In the genomic region with DNA sequence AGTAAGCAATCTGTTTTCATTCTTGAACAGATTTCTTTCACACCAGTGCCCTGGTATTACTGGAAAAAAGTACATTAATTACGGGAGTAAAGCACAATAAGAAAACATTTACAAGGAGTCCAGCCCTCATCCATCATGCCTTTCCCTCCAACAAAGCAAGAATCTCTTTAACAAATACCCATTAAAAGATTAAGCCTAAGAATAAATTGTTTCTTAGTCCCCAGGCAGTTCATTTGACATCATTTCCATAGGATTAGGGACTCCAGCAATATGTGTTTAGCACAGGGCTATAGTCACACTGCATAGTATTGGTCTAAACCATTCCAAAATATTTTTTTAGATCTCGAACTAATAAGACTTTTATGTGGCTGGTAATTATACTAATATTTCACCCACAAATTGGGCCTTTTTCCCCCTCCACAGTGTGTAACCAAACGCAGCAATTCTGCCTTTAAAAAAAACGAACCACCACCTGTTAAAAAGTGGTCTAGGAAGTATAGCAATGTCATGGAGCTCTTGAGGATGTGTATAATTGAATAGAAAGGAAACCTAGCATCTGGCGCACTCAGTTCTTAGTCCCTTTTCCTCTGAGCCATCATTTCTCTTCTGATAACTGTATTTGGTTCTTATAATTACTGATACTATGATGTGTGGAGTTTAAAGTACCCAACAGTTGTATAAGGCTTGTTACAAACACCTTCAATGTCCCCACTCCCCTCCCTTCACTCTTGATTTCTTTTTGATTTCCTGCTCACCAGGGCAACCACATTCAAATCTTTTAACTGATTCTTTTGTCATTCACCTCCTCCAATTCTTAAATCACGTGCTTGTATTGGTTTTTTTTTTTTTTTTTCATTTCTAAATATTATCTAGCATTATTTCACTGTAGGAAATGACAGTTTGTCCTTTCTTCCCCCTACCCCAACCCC, we compare ENCODE assay signal across 25 cellular contexts.
DNase-seq lines count a peak whose midpoint lies in the region; ATAC-seq and TF ChIP-seq lines count a peak whose summit lies in the region.
"Had no signal": no experiment of that assay in that cellular context is flagged by ENCODE, and none has a peak within 500 bp of the region (broad histone marks: within the 10 kb centered on the region; RNA-seq: fewer than 3 reads in every experiment).

No MANE protein-coding gene starts in this region.

- no peak overlapping the region for H3K4me3 ChIP-seq in skeletal muscle tissue (ENCODE audit: low read length in 3 of 3)
- H3K4me3 ChIP-seq: adrenal gland, GM23248, pancreas, thoracic aorta had no signal

- ATAC-seq in activated naive CD4-positive, alpha-beta T cell treated with anti-CD3 and anti-CD28 coated beads, Interleukin-2, amount 50 U/mL, for 72 hours = no peak
- no peak for ATAC-seq in HG03439 (IDR thresholded peaks at IDR 0.05; ENCODE audit: unreplicated experiment)
- ATAC-seq in activated T-cell treated with anti-CD3 and anti-CD28 coated beads, Interleukin-2, amount 50 U/mL, for 72 hours (replicated peaks in 1 of 2) = no peak
- ATAC-seq: naive thymus-derived CD4-positive, alpha-beta T cell; pancreas; stimulated activated naive B cell treated with anti-CD40 and anti-IgM and Interleukin-4, amounts not matched to agents 10 μg/mL and 1 μg/mL and 100 μg/mL, for 72 hours had no signal

- no peak overlapping the region for H3K4me3 Mint-ChIP-seq in activated naive CD4-positive, alpha-beta T cell treated with anti-CD3 and anti-CD28 coated beads, Interleukin-2, amount 50 U/mL, for 24 hours
- H3K4me3 Mint-ChIP-seq in endothelial cell (ENCODE audit: unreplicated experiment) = no peak overlapping the region
- no peak overlapping the region for H3K4me3 Mint-ChIP-seq in activated T-cell treated with anti-CD3 and anti-CD28 coated beads, Interleukin-2, amount 50 U/mL, for 72 hours
- H3K4me3 Mint-ChIP-seq: stimulated activated naive B cell treated with anti-CD40 and anti-IgM and Interleukin-4, amounts not matched to agents 10 μg/mL and 1 μg/mL and 100 μg/mL, for 72 hours had no signal

- H3K27me3 Mint-ChIP-seq in activated naive CD4-positive, alpha-beta T cell treated with anti-CD3 and anti-CD28 coated beads, Interleukin-2, amount 50 U/mL, for 24 hours = no peaks in the 10 kb centered on the region
- peaks cover 2% of the 10 kb centered on the region for H3K27me3 Mint-ChIP-seq in endothelial cell (ENCODE audit: unreplicated experiment)
- H3K27me3 Mint-ChIP-seq in activated T-cell treated with anti-CD3 and anti-CD28 coated beads, Interleukin-2, amount 50 U/mL, for 72 hours (ENCODE audit: low read depth) = no peaks in the 10 kb centered on the region
- H3K27me3 Mint-ChIP-seq: naive thymus-derived CD4-positive, alpha-beta T cell; stimulated activated naive B cell treated with anti-CD40 and anti-IgM and Interleukin-4, amounts not matched to agents 10 μg/mL and 1 μg/mL and 100 μg/mL, for 72 hours had no signal

- no peak overlapping the region for H3K9ac ChIP-seq in skeletal muscle tissue (ENCODE audit: low read depth in 1 of 3, low read length in 3 of 3)
- H3K9ac ChIP-seq: GM23248 had no signal

- no peak for TF ChIP-seq CTCF in endothelial cell (IDR thresholded peaks at IDR 0.05; ENCODE audit: unreplicated experiment)

- H3K9me3 ChIP-seq in skeletal muscle tissue (ENCODE audit: control insufficient read depth in 3 of 3, low read length in 3 of 3) = no peaks in the 10 kb centered on the region
- H3K9me3 ChIP-seq: adrenal gland, pancreas, thoracic aorta had no signal

- peaks cover 21 to 40% (median 27%) of the 10 kb centered on the region in 3 donors for H3K4me1 ChIP-seq in skeletal muscle tissue (ENCODE audit: control insufficient read depth in 3 of 3, insufficient read depth in 3 of 3, low read length in 3 of 3)

- peak overlapping the region; percentile 86 for H3K27ac ChIP-seq in skeletal muscle tissue (ENCODE audit: low read depth, low read length)
- H3K27ac ChIP-seq: adrenal gland, C4-2B, GM23248, pancreas had no signal

- no peak for DNase-seq in activated naive CD4-positive, alpha-beta T cell treated with anti-CD3 and anti-CD28 coated beads, Interleukin-2, amount 50 U/mL, for 72 hours (ENCODE audit: low spot score in 2 of 2)
- DNase-seq in NCI-H524 (lab: John Stamatoyannopoulos, UW) (peak; percentile 31 to 64), endothelial cell (ENCODE audit: low spot score) (no peak), DMS 273 treated with DMSO at 0.1 percent for 48 hours (lab: John Stamatoyannopoulos, UW) (no peak)
- DNase-seq in activated T-cell treated with anti-CD3 and anti-CD28 coated beads, Interleukin-2, amount 50 U/mL, for 72 hours = no peak
- DNase-seq: activated CD4-positive, alpha-beta T cell treated with anti-CD3 and anti-CD28 coated beads, Interleukin-2, amount 50 U/mL, for 4 hours; activated gamma-delta T cell; adrenal gland; caudate nucleus; foreskin melanocyte; GM23248; KG1; mesenchymal stem cell; MV-4-11; NCI-H2029; NCI-H510A; pancreas; Right ventricle myocardium superior; stimulated activated naive B cell treated with anti-CD40 and anti-IgM and Interleukin-4, amounts not matched to agents 10 μg/mL and 1 μg/mL and 100 μg/mL, for 72 hours had no signal

- H3K27me3 ChIP-seq in skeletal muscle tissue (ENCODE audit: control insufficient read depth in 3 of 3, insufficient read depth in 3 of 3, low read length in 3 of 3) = no peaks in the 10 kb centered on the region
- H3K27me3 ChIP-seq: adrenal gland, pancreas had no signal

- peak overlapping the region; percentile 68 for H3K27ac Mint-ChIP-seq in activated naive CD4-positive, alpha-beta T cell treated with anti-CD3 and anti-CD28 coated beads, Interleukin-2, amount 50 U/mL, for 24 hours
- no peak overlapping the region for H3K27ac Mint-ChIP-seq in activated naive CD4-positive, alpha-beta T cell treated with anti-CD3 and anti-CD28 coated beads, Interleukin-2, amount 50 U/mL, for 72 hours
- H3K27ac Mint-ChIP-seq in endothelial cell (ENCODE audit: unreplicated experiment) = peak overlapping the region; percentile 30
- no peak overlapping the region for H3K27ac Mint-ChIP-seq in activated T-cell treated with anti-CD3 and anti-CD28 coated beads, Interleukin-2, amount 50 U/mL, for 72 hours
- H3K27ac Mint-ChIP-seq: stimulated activated naive B cell treated with anti-CD40 and anti-IgM and Interleukin-4, amounts not matched to agents 10 μg/mL and 1 μg/mL and 100 μg/mL, for 72 hours had no signal

- peaks cover 48% of the 10 kb centered on the region for H3K4me1 Mint-ChIP-seq in activated naive CD4-positive, alpha-beta T cell treated with anti-CD3 and anti-CD28 coated beads, Interleukin-2, amount 50 U/mL, for 24 hours
- H3K4me1 Mint-ChIP-seq in endothelial cell (ENCODE audit: unreplicated experiment) = peaks cover 60% of the 10 kb centered on the region
- peaks cover 17% of the 10 kb centered on the region for H3K4me1 Mint-ChIP-seq in activated T-cell treated with anti-CD3 and anti-CD28 coated beads, Interleukin-2, amount 50 U/mL, for 72 hours (ENCODE audit: low read depth)

- H3K36me3 ChIP-seq in skeletal muscle tissue (ENCODE audit: control insufficient read depth in 3 of 3, insufficient read depth in 3 of 3, low read length in 3 of 3) = no peaks in the 10 kb centered on the region
- H3K36me3 ChIP-seq: adrenal gland, pancreas, thoracic aorta had no signal

- H3K9me3 Mint-ChIP-seq in activated naive CD4-positive, alpha-beta T cell treated with anti-CD3 and anti-CD28 coated beads, Interleukin-2, amount 50 U/mL, for 24 hours = no peaks in the 10 kb centered on the region
- H3K9me3 Mint-ChIP-seq in activated naive CD4-positive, alpha-beta T cell treated with anti-CD3 and anti-CD28 coated beads, Interleukin-2, amount 50 U/mL, for 72 hours = peaks cover 1 to 13% of the 10 kb centered on the region in 2 donors
- no peaks in the 10 kb centered on the region for H3K9me3 Mint-ChIP-seq in endothelial cell (ENCODE audit: unreplicated experiment)
- peaks cover 0 to 2% of the 10 kb centered on the region in 2 donors for H3K9me3 Mint-ChIP-seq in activated T-cell treated with anti-CD3 and anti-CD28 coated beads, Interleukin-2, amount 50 U/mL, for 72 hours
- H3K9me3 Mint-ChIP-seq: naive thymus-derived CD4-positive, alpha-beta T cell had no signal

- H3K36me3 Mint-ChIP-seq in activated naive CD4-positive, alpha-beta T cell treated with anti-CD3 and anti-CD28 coated beads, Interleukin-2, amount 50 U/mL, for 24 hours = peaks cover 25% of the 10 kb centered on the region
- peaks cover 5 to 60% of the 10 kb centered on the region in 2 donors for H3K36me3 Mint-ChIP-seq in activated naive CD4-positive, alpha-beta T cell treated with anti-CD3 and anti-CD28 coated beads, Interleukin-2, amount 50 U/mL, for 72 hours
- H3K36me3 Mint-ChIP-seq in endothelial cell (ENCODE audit: low read depth, unreplicated experiment) = peaks cover 23% of the 10 kb centered on the region
- peaks cover 7 to 11% of the 10 kb centered on the region in 2 donors for H3K36me3 Mint-ChIP-seq in activated T-cell treated with anti-CD3 and anti-CD28 coated beads, Interleukin-2, amount 50 U/mL, for 72 hours (ENCODE audit: insufficient read depth in 2 of 2)

Comparison
In these comparisons a context has a peak if more than half of its experiments do, and no peak if none do; other contexts are left out.
1. H3K27ac Mint-ChIP-seq: peak in activated naive CD4-positive, alpha-beta T cell treated with anti-CD3 and anti-CD28 coated beads, Interleukin-2, amount 50 U/mL, for 24 hours (single experiment) and endothelial cell (single experiment); none in activated naive CD4-positive, alpha-beta T cell treated with anti-CD3 and anti-CD28 coated beads, Interleukin-2, amount 50 U/mL, for 72 hours (0 of 2) and activated T-cell treated with anti-CD3 and anti-CD28 coated beads, Interleukin-2, amount 50 U/mL, for 72 hours (single experiment).
2. DNase-seq: peak in NCI-H524 (2 of 2); none in activated naive CD4-positive, alpha-beta T cell treated with anti-CD3 and anti-CD28 coated beads, Interleukin-2, amount 50 U/mL, for 72 hours (0 of 2), endothelial cell (single experiment), activated T-cell treated with anti-CD3 and anti-CD28 coated beads, Interleukin-2, amount 50 U/mL, for 72 hours (0 of 2) and DMS 273 treated with DMSO at 0.1 percent for 48 hours (single experiment).